Comparison of ENCODE assay signal across 1 cellular context in the genomic region with DNA sequence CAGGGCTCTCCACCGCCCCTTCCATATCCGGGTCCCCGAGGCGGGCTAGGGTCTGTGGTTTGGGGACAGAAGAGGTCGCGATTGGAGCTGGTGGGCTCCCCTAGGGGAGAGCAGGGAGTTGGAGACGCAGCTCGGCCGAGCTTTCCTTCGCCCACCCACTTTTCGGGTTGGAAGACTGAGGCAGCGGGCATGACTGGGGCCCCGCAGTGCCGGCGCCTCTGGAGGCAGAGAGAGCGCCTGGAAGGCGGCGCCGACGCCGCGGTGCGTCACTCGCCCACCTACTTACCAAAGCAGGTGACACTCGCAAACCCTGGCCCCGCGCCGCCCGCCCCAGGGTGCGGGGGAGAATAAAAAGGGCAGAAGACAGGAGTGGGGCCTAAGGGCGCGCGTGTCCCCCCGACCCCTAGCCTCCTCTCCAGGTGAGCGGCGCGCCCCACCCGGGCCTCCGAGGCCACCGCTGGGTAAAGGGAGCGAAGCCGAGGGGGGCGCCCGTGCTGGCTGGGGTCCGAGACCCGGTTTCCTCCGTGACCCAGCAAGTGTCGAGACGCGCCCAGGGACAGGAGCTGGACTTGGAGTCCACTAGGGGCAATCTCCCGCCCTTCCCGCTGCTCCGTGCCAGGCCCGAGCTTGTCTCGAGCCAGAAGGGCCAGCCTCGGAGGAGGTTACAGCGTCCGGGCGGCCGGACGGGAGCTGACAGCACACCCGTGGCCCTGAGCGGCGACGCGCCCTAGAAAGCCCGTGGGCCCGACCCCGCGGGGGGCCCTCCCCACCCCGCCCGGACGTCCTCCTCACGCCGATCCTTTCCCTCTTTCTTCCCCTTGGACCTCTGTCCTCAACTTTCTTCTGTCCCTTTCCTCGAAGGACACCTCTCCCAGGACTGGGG.
TF ChIP-seq lines count a peak whose summit lies in the region.

No MANE protein-coding gene starts in this region.

TF ChIP-seq in SK-N-SH, 30 proteins besides CTCF, POLR2A, EP300 and RAD21 (continued from another document):
- TF ChIP-seq REST (IDR thresholded peaks at IDR 0.05; ENCODE audit: low read depth, low read length), result no peak
